Comparison of ENCODE assay signal across 8 cellular contexts in genomic region chr11:67607507-67607906, GRCh38. TPM values are rescaled to one million over a fixed set of nuclear protein-coding genes. Genes with fewer than 3 reads are reported as not detected.
DNase-seq lines count a peak whose midpoint lies in the region; ATAC-seq and TF ChIP-seq lines count a peak whose summit lies in the region.

No MANE protein-coding gene starts in this region.

- peaks cover 7% of the 10 kb centered on the region for H3K9me3 Mint-ChIP-seq in nephron progenitor cell

- H3K4me1 ChIP-seq in BE2C: no peaks in the 10 kb centered on the region; the same call in 1 of the 2 replicates
- H3K4me1 ChIP-seq in effector memory CD4-positive, alpha-beta T cell (ENCODE audit: control insufficient read depth, insufficient read depth, low read length, poor library complexity, severe bottlenecking): peaks cover 17% of the 10 kb centered on the region

- peaks cover 17% of the 10 kb centered on the region for H3K4me1 Mint-ChIP-seq in nephron progenitor cell

- peaks cover 9% of the 10 kb centered on the region for H3K36me3 Mint-ChIP-seq in nephron progenitor cell (ENCODE audit: low read depth)

- H3K9me3 ChIP-seq in BE2C (no peaks in the 10 kb centered on the region), MG63 (peaks cover 3% of the 10 kb centered on the region; the same call in 1 of the 2 replicates)
- no peaks in the 10 kb centered on the region for H3K9me3 ChIP-seq in effector memory CD4-positive, alpha-beta T cell (ENCODE audit: control insufficient read depth, low read length)

- H3K27me3 ChIP-seq in BE2C (no peaks in the 10 kb centered on the region), MG63 (no peaks in the 10 kb centered on the region)
- H3K27me3 ChIP-seq in effector memory CD4-positive, alpha-beta T cell (replicated peaks; ENCODE audit: control insufficient read depth, insufficient read depth, low read length, poor library complexity, severe bottlenecking): no peaks in the 10 kb centered on the region

- H3K27ac Mint-ChIP-seq in nephron progenitor cell: peak overlapping the region; percentile 85

- DNase-seq in BE2C (no peak), MG63 (no peak), nephron progenitor cell (no peak), AG20443 (ENCODE audit: low spot score) (no peak), NCI-H345 (lab: John Stamatoyannopoulos, UW) (no peak)
- DNase-seq in effector memory CD4-positive, alpha-beta T cell: no peak

- peaks cover 27% of the 10 kb centered on the region for H3K27me3 Mint-ChIP-seq in nephron progenitor cell (ENCODE audit: low read depth, poor library complexity)

- H3K36me3 ChIP-seq in BE2C (peaks cover 34% of the 10 kb centered on the region), MG63 (peaks cover 16% of the 10 kb centered on the region)
- peaks cover 41% of the 10 kb centered on the region for H3K36me3 ChIP-seq in effector memory CD4-positive, alpha-beta T cell (ENCODE audit: control insufficient read depth, insufficient read depth, low read length)

- ATAC-seq in GM21737 (IDR thresholded peaks at IDR 0.05; ENCODE audit: unreplicated experiment) (no peak), HG02885 (IDR thresholded peaks at IDR 0.05; ENCODE audit: poor library complexity, unreplicated experiment) (no peak)

- H3K4me3 ChIP-seq in BE2C (ENCODE audit: low read depth, low read length) (peak overlapping the region; percentile 94), MG63 (peak overlapping the region; percentile 90)
- H3K4me3 ChIP-seq in effector memory CD4-positive, alpha-beta T cell (ENCODE audit: insufficient read depth, low read depth, low read length, poor library complexity, severe bottlenecking): peak overlapping the region; percentile 83

- H3K27ac ChIP-seq in effector memory CD4-positive, alpha-beta T cell (ENCODE audit: insufficient read depth, low read length, poor library complexity, severe bottlenecking): peak overlapping the region; percentile 76

- TF ChIP-seq CTCF in BE2C (IDR thresholded peaks at IDR 0.05; ENCODE audit: low read depth, low read length) (no peak), nephron progenitor cell (IDR thresholded peaks at IDR 0.05) (no peak)

- H3K4me3 Mint-ChIP-seq in nephron progenitor cell: peak overlapping the region; percentile 98

RNA-seq across cellular contexts. Expression of gene NDUFV1, which starts 0.8 kb away (rescaled TPM):
- polyA plus RNA-seq in BE2C (2012; ENCODE audit: insufficient read depth, insufficient read length, low read depth): 1,032 TPM
- total RNA-seq in MG63 (2014; rRNA removed; shearing (Covaris generic); ENCODE audit: low replicate concordance): 274 and 469 TPM in 2 replicates

RNA-seq across cellular contexts. Expression of gene NUDT8, which starts 22.2 kb away (rescaled TPM):
- polyA plus RNA-seq in BE2C (2012; ENCODE audit: insufficient read depth, insufficient read length, low read depth): 1.2 TPM
- 15.0 TPM in 1 of 2 replicates, not detected in the other for total RNA-seq in MG63 (2014; rRNA removed; shearing (Covaris generic); ENCODE audit: low replicate concordance)

RNA-seq across cellular contexts. Expression of gene GSTP1, which starts 23.9 kb away (rescaled TPM):
- 1,067 TPM for polyA plus RNA-seq in BE2C (2012; ENCODE audit: insufficient read depth, insufficient read length, low read depth)
- total RNA-seq in MG63 (2014; rRNA removed; shearing (Covaris generic); ENCODE audit: low replicate concordance): 280 and 743 TPM in 2 replicates

RNA-seq across cellular contexts. Expression of gene TBX10, which starts 32.1 kb away (rescaled TPM):
- not detected for polyA plus RNA-seq in BE2C (2012; ENCODE audit: insufficient read depth, insufficient read length, low read depth)
- not detected in 2 replicates for total RNA-seq in MG63 (2014; rRNA removed; shearing (Covaris generic); ENCODE audit: low replicate concordance)

RNA-seq across cellular contexts. Expression of gene ACY3, which starts 43.0 kb away (rescaled TPM):
- polyA plus RNA-seq in BE2C (2012; ENCODE audit: insufficient read depth, insufficient read length, low read depth): not detected
- not detected in 2 replicates for total RNA-seq in MG63 (2014; rRNA removed; shearing (Covaris generic); ENCODE audit: low replicate concordance)
